Comparison of ENCODE assay signal across 11 cellular contexts in genomic region chr7:158351051-158351450, GRCh38.
"Had no signal": no experiment of that assay in that cellular context is flagged by ENCODE, and none has a peak within 500 bp of the region (broad histone marks: within the 10 kb centered on the region; RNA-seq: fewer than 3 reads in every experiment).

No MANE protein-coding gene starts in this region.

- ATAC-seq: foreskin keratinocyte, left ventricle myocardium superior had no signal

- H3K9ac ChIP-seq: SK-N-SH had no signal

- H3K9me3 ChIP-seq: right lobe of liver had no signal

- H3K4me2 ChIP-seq: SK-N-SH had no signal

- H3K4me3 ChIP-seq: breast epithelium, right lobe of liver had no signal

- DNase-seq: activated CD4-positive, alpha-beta T cell treated with anti-CD3 and anti-CD28 coated beads, Interleukin-2, amount 50 U/mL, for 4 hours; activated CD8-positive, alpha-beta memory T cell treated with anti-CD3 and anti-CD28 coated beads, Interleukin-2, amount 50 U/mL, for 4 hours; foreskin keratinocyte; left ventricle myocardium superior; right lobe of liver; SK-N-SH; stimulated activated CD4-positive, alpha-beta T cell treated with anti-CD3 and anti-CD28 coated beads, Interleukin-2, amount 100 ng/mL, for 24 hours; stimulated activated naive CD4-positive, alpha-beta T cell treated with Interleukin-2 at 50 U/mL for 16 hours had no signal

- H3K4me1 ChIP-seq: breast epithelium, foreskin keratinocyte, right lobe of liver had no signal

- H3K27ac ChIP-seq: breast epithelium, foreskin keratinocyte, right lobe of liver had no signal

- H3K27me3 ChIP-seq: foreskin keratinocyte, right lobe of liver had no signal

- FAIRE-seq: endothelial cell of umbilical vein, keratinocyte had no signal
